1 cellular context compared by ENCODE assay signal in the genomic region with DNA sequence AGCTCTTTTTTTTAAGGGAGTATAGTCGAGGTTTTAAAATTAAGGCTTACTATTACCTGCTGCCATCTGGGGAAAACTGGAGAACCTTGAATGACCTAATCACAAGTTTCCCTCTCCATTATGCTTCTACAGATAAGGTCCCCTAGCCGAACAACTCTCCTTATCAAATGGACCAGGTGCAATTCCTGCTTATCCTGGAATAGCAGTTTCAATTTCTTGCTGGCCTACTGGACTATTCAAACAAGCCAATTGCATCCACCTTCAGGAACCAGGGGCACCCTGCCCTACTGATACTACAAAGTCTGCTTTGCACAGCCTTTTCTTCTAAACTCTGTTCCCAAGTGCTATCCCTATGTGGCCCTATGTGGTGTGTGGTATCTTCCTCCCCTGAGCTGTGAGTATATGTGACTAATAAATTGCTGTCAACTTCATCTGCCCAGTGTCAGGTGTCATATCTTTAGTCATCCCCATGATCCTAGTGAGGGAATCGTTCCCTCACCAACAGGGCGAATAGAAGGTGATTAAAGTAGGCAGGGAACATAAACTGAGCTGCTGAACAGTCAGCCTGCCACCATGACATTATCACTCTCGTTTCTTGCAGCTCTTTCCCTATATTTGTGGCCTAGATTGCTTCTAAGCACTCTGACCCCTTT.
TF ChIP-seq lines count a peak whose summit lies in the region.

No MANE protein-coding gene starts in this region.

TF ChIP-seq in H1, 55 proteins besides CTCF, POLR2A, EP300 and RAD21 (continued from another document):
- TF ChIP-seq, protein P1, sequence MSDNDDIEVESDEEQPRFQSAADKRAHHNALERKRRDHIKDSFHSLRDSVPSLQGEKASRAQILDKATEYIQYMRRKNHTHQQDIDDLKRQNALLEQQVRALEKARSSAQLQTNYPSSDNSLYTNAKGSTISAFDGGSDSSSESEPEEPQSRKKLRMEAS (IDR thresholded peaks at IDR 0.05) = no peak
- TF ChIP-seq RNF2 (IDR thresholded peaks at IDR 0.05; ENCODE audit: borderline replicate concordance, low read depth, low read length, missing control alignments, poor library complexity, severe bottlenecking) (no peak), HDAC2 (IDR thresholded peaks at IDR 0.05; ENCODE audit: borderline replicate concordance in 1 of 2, low read depth in 2 of 2, low read length in 2 of 2) (no peak), SIRT6 (IDR thresholded peaks at IDR 0.05; ENCODE audit: low read length) (no peak), CEBPB (IDR thresholded peaks at IDR 0.05; ENCODE audit: low read depth, low read length) (no peak), EGR1 (IDR thresholded peaks at IDR 0.05; ENCODE audit: borderline replicate concordance, low read depth, low read length) (no peak), CHD1 (IDR thresholded peaks at IDR 0.05; ENCODE audit: low read depth, low read length) (no peak), CBX5 (IDR thresholded peaks at IDR 0.05; ENCODE audit: low read depth, low read length) (no peak), FOSL1 (IDR thresholded peaks at IDR 0.05; ENCODE audit: insufficient read depth, low read depth, low read length) (no peak), MAFK (IDR thresholded peaks at IDR 0.05; ENCODE audit: low read depth, low read length) (no peak), SUZ12 (IDR thresholded peaks at IDR 0.05; ENCODE audit: low read length) (no peak), BACH1 (IDR thresholded peaks at IDR 0.05; ENCODE audit: low read length) (no peak)
- TF ChIP-seq, protein P2, sequence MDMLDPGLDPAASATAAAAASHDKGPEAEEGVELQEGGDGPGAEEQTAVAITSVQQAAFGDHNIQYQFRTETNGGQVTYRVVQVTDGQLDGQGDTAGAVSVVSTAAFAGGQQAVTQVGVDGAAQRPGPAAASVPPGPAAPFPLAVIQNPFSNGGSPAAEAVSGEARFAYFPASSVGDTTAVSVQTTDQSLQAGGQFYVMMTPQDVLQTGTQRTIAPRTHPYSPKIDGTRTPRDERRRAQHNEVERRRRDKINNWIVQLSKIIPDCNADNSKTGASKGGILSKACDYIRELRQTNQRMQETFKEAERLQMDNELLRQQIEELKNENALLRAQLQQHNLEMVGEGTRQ (IDR thresholded peaks at IDR 0.05; ENCODE audit: low read length) = no peak
